10 cellular contexts compared by ENCODE assay signal in the genomic region with DNA sequence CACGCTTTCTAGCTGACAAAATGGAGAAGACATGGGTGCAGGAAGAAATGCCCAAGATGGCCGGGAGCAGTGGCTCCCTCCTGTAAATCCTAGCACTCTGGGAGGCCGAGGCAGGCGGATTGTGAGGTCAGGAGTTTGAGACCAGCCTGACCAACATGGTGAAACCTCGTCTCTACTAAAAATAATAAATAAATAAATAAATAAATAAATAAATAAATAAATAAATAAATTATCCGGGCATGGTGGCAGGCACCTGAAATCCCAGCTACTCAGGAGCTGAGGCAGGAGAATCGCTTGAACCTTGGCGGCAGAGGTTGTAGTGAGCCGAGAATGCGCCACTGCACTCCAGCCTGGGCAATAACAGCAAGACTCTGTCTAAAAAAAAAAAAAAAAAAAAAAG. TPM values are rescaled to one million over a fixed set of nuclear protein-coding genes. Genes with fewer than 3 reads are reported as not detected.
"Had no signal": no experiment of that assay in that cellular context is flagged by ENCODE, and none has a peak within 500 bp of the region (broad histone marks: within the 10 kb centered on the region; RNA-seq: fewer than 3 reads in every experiment).

No MANE protein-coding gene starts in this region.

RNA-seq across cellular contexts. Expression of a gene that starts 5.2 kb away (rescaled TPM):
- total RNA-seq: SK-MEL-5 had no signal

RNA-seq across cellular contexts. Expression of a gene that starts 5.9 kb away (rescaled TPM):
- total RNA-seq: OCI-LY7, PC-3, PC-9, Peyer's patch, Right ventricle myocardium inferior, Right ventricle myocardium superior, RPMI7951, SJSA1, SK-MEL-5, T-cell had no signal
